1 cellular context compared by ENCODE assay signal in genomic region chr3:115885621-115886020, GRCh38.
A peak's percentile ranks its signal among the peaks of the same experiment; 100 is the strongest.
TF ChIP-seq lines count a peak whose summit lies in the region.

No MANE protein-coding gene starts in this region.

TF ChIP-seq in K562, 482 proteins besides CTCF, POLR2A, EP300 and RAD21 (continued from another document):
- TF ChIP-seq ZNF263 (CRISPR knock-in tag; IDR thresholded peaks at IDR 0.05; ENCODE audit: borderline replicate concordance) (no peak), MIER1 (IDR thresholded peaks at IDR 0.05; ENCODE audit: low read depth) (peak; percentile 71; the same call in 1 of the 2 replicates)
TF ChIP-seq in K562: peak in this region for 3.
